In genomic region chr12:98514984-98515367, GRCh38 we compare ENCODE assay signal across 1 cellular context.
TF ChIP-seq lines count a peak whose summit lies in the region.

No MANE protein-coding gene starts in this region.

TF ChIP-seq in HEK293, 187 proteins besides CTCF, POLR2A, EP300 and RAD21 (continued from another document):
- TF ChIP-seq ZNF214 (tag by site-specific recombination; IDR thresholded peaks at IDR 0.05; ENCODE audit: borderline replicate concordance) (no peak), IKZF3 (tag by site-specific recombination; IDR thresholded peaks at IDR 0.05) (0 out of 2 replicates have a peak, but pooled peaks have one; percentile 20), ZNF501 (tag by site-specific recombination; IDR thresholded peaks at IDR 0.05) (no peak), PRDM2 (tag by site-specific recombination; IDR thresholded peaks at IDR 0.05; ENCODE audit: borderline replicate concordance) (no peak), ZNF341 (tag by site-specific recombination; IDR thresholded peaks at IDR 0.05; ENCODE audit: low read depth) (peak; percentile 76), TRIM28 (IDR thresholded peaks at IDR 0.05; ENCODE audit: borderline replicate concordance, low read length) (no peak), SCRT1 (tag by site-specific recombination; IDR thresholded peaks at IDR 0.05; ENCODE audit: borderline replicate concordance) (no peak), ZNF112 (tag by site-specific recombination; IDR thresholded peaks at IDR 0.05) (no peak), HOXD13 (CRISPR knock-in tag; IDR thresholded peaks at IDR 0.05; ENCODE audit: borderline replicate concordance) (no peak), ZNF354C (tag by site-specific recombination; IDR thresholded peaks at IDR 0.05; ENCODE audit: borderline replicate concordance, low read depth) (no peak), ZFP69B (tag by site-specific recombination; IDR thresholded peaks at IDR 0.05) (0 out of 2 replicates have a peak, but pooled peaks have one; percentile 8), ZNF600 (tag by site-specific recombination; IDR thresholded peaks at IDR 0.05) (no peak), ZFHX2 (tag by site-specific recombination; conservative IDR thresholded peaks at IDR 0.05) (no peak), PATZ1 (tag by site-specific recombination; IDR thresholded peaks at IDR 0.05) (peak; percentile 28; the same call in 1 of the 2 replicates), ZNF701 (tag by site-specific recombination; IDR thresholded peaks at IDR 0.05) (no peak), ZNF2 (tag by site-specific recombination; IDR thresholded peaks at IDR 0.05) (no peak), ZNF202 (tag by site-specific recombination; IDR thresholded peaks at IDR 0.05; ENCODE audit: borderline replicate concordance) (no peak)
